1 cellular context compared by ENCODE assay signal in genomic region chr22:34236527-34236926, GRCh38.
TF ChIP-seq lines count a peak whose summit lies in the region.

No MANE protein-coding gene starts in this region.

TF ChIP-seq in HepG2, 621 proteins besides CTCF, POLR2A, EP300 and RAD21 (continued from another document):
- TF ChIP-seq FUBP1 (CRISPR knock-in tag; IDR thresholded peaks at IDR 0.05; ENCODE audit: borderline replicate concordance) (no peak), PPARG (CRISPR knock-in tag; conservative IDR thresholded peaks at IDR 0.05) (no peak), TOE1 (CRISPR knock-in tag; IDR thresholded peaks at IDR 0.05) (no peak), ZKSCAN5 (CRISPR knock-in tag; IDR thresholded peaks at IDR 0.05) (no peak)
- TF ChIP-seq, protein P1, sequence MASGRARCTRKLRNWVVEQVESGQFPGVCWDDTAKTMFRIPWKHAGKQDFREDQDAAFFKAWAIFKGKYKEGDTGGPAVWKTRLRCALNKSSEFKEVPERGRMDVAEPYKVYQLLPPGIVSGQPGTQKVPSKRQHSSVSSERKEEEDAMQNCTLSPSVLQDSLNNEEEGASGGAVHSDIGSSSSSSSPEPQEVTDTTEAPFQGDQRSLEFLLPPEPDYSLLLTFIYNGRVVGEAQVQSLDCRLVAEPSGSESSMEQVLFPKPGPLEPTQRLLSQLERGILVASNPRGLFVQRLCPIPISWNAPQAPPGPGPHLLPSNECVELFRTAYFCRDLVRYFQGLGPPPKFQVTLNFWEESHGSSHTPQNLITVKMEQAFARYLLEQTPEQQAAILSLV (CRISPR knock-in tag; IDR thresholded peaks at IDR 0.05; ENCODE audit: borderline replicate concordance) = no peak
TF ChIP-seq in HepG2: peak in this region for 0.
